27 cellular contexts compared by ENCODE assay signal in genomic region chr5:100516285-100516684, GRCh38. TPM values are rescaled to one million over a fixed set of nuclear protein-coding genes. Genes with fewer than 3 reads are reported as not detected.
DNase-seq lines count a peak whose midpoint lies in the region; ATAC-seq, FAIRE-seq and TF ChIP-seq lines count a peak whose summit lies in the region.
"Had no signal": no experiment of that assay in that cellular context is flagged by ENCODE, and none has a peak within 500 bp of the region (broad histone marks: within the 10 kb centered on the region; RNA-seq: fewer than 3 reads in every experiment).

No MANE protein-coding gene starts in this region.

- no peak for DNase-seq in GM18507 (ENCODE audit: extremely low spot score, insufficient read length, low read depth)
- DNase-seq in esophagus squamous epithelium (lab: John Stamatoyannopoulos, UW): no peak
- DNase-seq in hippocampal formation (lab: John Stamatoyannopoulos, UW): no peak
- no peak for DNase-seq in AG20443 (ENCODE audit: low spot score)
- no peak for DNase-seq in NCI-H2196 treated with DMSO at 0.1 percent for 48 hours (lab: John Stamatoyannopoulos, UW; ENCODE audit: unreplicated experiment)
- DNase-seq: ACHN; activated CD4-positive, alpha-beta T cell treated with anti-CD3 and anti-CD28 coated beads for 4 hours; activated gamma-delta T cell; anterior cingulate cortex; CD4-positive, CD25-positive, alpha-beta regulatory T cell; DMS79; kidney; mesenchymal stem cell; NCI-H1930; NCI-H526; nephron progenitor cell; PC-3; stimulated activated CD4-positive, alpha-beta T cell treated with anti-CD3 and anti-CD28 coated beads, Interleukin-12 subunit alpha, Interleukin-12 subunit beta, amount 100 ng/mL, for 4 hours; stimulated activated naive CD8-positive, alpha-beta T cell treated with anti-CD3 and anti-CD28 coated beads, Interleukin-15, Interleukin-2, amounts not matched to agents 100 U/mL and 50 U/mL, for 24 hours; upper lobe of right lung had no signal

- ATAC-seq in GM19452 (IDR thresholded peaks at IDR 0.05; ENCODE audit: unreplicated experiment): peak; percentile 38
- peak; percentile 57 for ATAC-seq in HG02798 (IDR thresholded peaks at IDR 0.05; ENCODE audit: poor library complexity, unreplicated experiment)
- peak; percentile 48 for ATAC-seq in HG03442 (IDR thresholded peaks at IDR 0.05; ENCODE audit: unreplicated experiment)
- ATAC-seq: PC-3; stimulated activated naive CD8-positive, alpha-beta T cell treated with anti-CD3 and anti-CD28 coated beads, Interleukin-15, Interleukin-2, amounts not matched to agents 100 U/mL and 50 U/mL, for 24 hours had no signal

- H3K4me3 ChIP-seq in esophagus squamous epithelium: no peak overlapping the region
- H3K4me3 ChIP-seq: hepatocyte, SK-N-MC, upper lobe of right lung had no signal

- TF ChIP-seq CTCF in esophagus squamous epithelium (IDR thresholded peaks at IDR 0.05): no peak

- peaks cover 0 to 9% (median 0%) of the 10 kb centered on the region in 3 donors for H3K9me3 ChIP-seq in esophagus squamous epithelium

- peak; percentile 45 for FAIRE-seq in GM18507 (lab: Jason Lieb, UNC)
- FAIRE-seq: colon, endometrium, kidney had no signal

- WGBS in esophagus squamous epithelium, 2 donors: 57 to 82% methylated on average over 1 of the region's 1 CpG

- H3K27me3 ChIP-seq in esophagus squamous epithelium: no peaks in the 10 kb centered on the region
- H3K27me3 ChIP-seq: hepatocyte, upper lobe of right lung had no signal

- intact Hi-C loops in esophagus squamous epithelium (cut with DNase I): no loop called here

- no peak overlapping the region for H3K27ac ChIP-seq in esophagus squamous epithelium
- H3K27ac ChIP-seq: hepatocyte, SK-N-MC, upper lobe of right lung had no signal

- H3K4me1 ChIP-seq in esophagus squamous epithelium: peaks cover 0 to 23% (median 0%) of the 10 kb centered on the region in 3 donors
- H3K4me1 ChIP-seq: upper lobe of right lung had no signal

- no peak for TF ChIP-seq POLR2A in esophagus squamous epithelium (IDR thresholded peaks at IDR 0.05)

- no peaks in the 10 kb centered on the region for H3K36me3 ChIP-seq in esophagus squamous epithelium
- H3K36me3 ChIP-seq: upper lobe of right lung had no signal

RNA-seq across cellular contexts. Expression of gene FAM174A, which starts 18.9 kb away (rescaled TPM):
- total RNA-seq in esophagus squamous epithelium: 10 to 100 TPM; 24.0 to 49.7 (median 32.4) TPM
